7 cellular contexts compared by ENCODE assay signal in the genomic region with DNA sequence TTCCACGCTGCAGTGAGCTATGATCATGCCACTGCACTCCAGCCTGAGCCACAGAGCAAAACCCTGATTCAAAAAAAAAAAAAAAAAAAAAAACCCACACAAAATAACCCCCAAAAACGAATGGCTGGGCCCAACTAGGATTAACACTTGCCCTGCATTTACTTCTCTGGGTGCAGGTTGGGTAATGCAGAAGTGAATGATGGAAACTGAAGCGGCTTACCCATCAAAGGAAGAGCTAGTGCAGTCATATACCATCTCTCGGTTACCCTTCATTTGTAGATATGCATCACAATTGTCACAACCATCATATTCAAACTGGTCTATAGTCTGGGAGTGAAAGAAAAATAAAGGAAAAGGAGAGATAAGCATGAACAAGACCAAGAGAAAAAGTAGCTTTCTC. TPM values are rescaled to one million over a fixed set of nuclear protein-coding genes. Genes with fewer than 3 reads are reported as not detected.
DNase-seq lines count a peak whose midpoint lies in the region; ATAC-seq and TF ChIP-seq lines count a peak whose summit lies in the region.

No MANE protein-coding gene starts in this region.

- peak overlapping the region; percentile 97 for H3K27ac Mint-ChIP-seq in activated CD8-positive, alpha-beta T cell treated with anti-CD3 and anti-CD28 coated beads, Interleukin-2, amount 10 ng/mL, durations not matched to agents 7 days and 5 days
- H3K27ac Mint-ChIP-seq in stimulated activated naive B cell treated with anti-CD40 and anti-IgM and Interleukin-4, amounts not matched to agents 10 μg/mL and 1 μg/mL and 100 μg/mL, for 72 hours = peak overlapping the region; percentile 98

- peak overlapping the region; percentile 77 for H3K4me3 ChIP-seq in HL-60 (replicated peaks; ENCODE audit: insufficient read depth, low read length)
- peak overlapping the region; percentile 95 for H3K4me3 ChIP-seq in iPS-18c (ENCODE audit: insufficient read depth, low read depth, low read length)

- no peaks in the 10 kb centered on the region for H3K27me3 ChIP-seq in HL-60 (ENCODE audit: insufficient read depth, poor library complexity, severe bottlenecking)

- no peaks in the 10 kb centered on the region for H3K9me3 Mint-ChIP-seq in activated CD8-positive, alpha-beta T cell treated with anti-CD3 and anti-CD28 coated beads, Interleukin-2, amount 10 ng/mL, durations not matched to agents 7 days and 5 days (ENCODE audit: insufficient read depth)
- no peaks in the 10 kb centered on the region for H3K9me3 Mint-ChIP-seq in stimulated activated naive B cell treated with anti-CD40 and anti-IgM and Interleukin-4, amounts not matched to agents 10 μg/mL and 1 μg/mL and 100 μg/mL, for 72 hours

- peak overlapping the region; percentile 100 for H3K4me3 Mint-ChIP-seq in activated CD8-positive, alpha-beta T cell treated with anti-CD3 and anti-CD28 coated beads, Interleukin-2, amount 10 ng/mL, durations not matched to agents 7 days and 5 days
- H3K4me3 Mint-ChIP-seq in stimulated activated naive B cell treated with anti-CD40 and anti-IgM and Interleukin-4, amounts not matched to agents 10 μg/mL and 1 μg/mL and 100 μg/mL, for 72 hours = peak overlapping the region; percentile 99 to 100

- no peak for DNase-seq in HL-60 (ENCODE audit: low read depth in 1 of 2, low spot score in 1 of 2)
- no peak for DNase-seq in activated CD8-positive, alpha-beta T cell treated with anti-CD3 and anti-CD28 coated beads, Interleukin-2, amount 10 ng/mL, durations not matched to agents 7 days and 5 days
- DNase-seq in stimulated activated naive B cell treated with anti-CD40 and anti-IgM and Interleukin-4, amounts not matched to agents 10 μg/mL and 1 μg/mL and 100 μg/mL, for 72 hours = no peak
- no peak for DNase-seq in NCI-H2171 (lab: John Stamatoyannopoulos, UW)

- no peak for TF ChIP-seq CTCF in HL-60 (IDR thresholded peaks at IDR 0.05; ENCODE audit: insufficient read depth, low read length)

- ATAC-seq in activated CD8-positive, alpha-beta T cell treated with anti-CD3 and anti-CD28 coated beads, Interleukin-2, amount 10 ng/mL, durations not matched to agents 7 days and 5 days = no peak
- ATAC-seq in stimulated activated naive B cell treated with anti-CD40 and anti-IgM and Interleukin-4, amounts not matched to agents 10 μg/mL and 1 μg/mL and 100 μg/mL, for 72 hours (replicated peaks) = no peak
- no peak for ATAC-seq in activated CD4-positive, CD25-positive, alpha-beta regulatory T cell treated with anti-CD3 and anti-CD28 coated beads, Interleukin-2, amount 50 U/mL, for 24 hours
- ATAC-seq in GM18907 (IDR thresholded peaks at IDR 0.05; ENCODE audit: unreplicated experiment) = no peak

- no peaks in the 10 kb centered on the region for H3K27me3 Mint-ChIP-seq in activated CD8-positive, alpha-beta T cell treated with anti-CD3 and anti-CD28 coated beads, Interleukin-2, amount 10 ng/mL, durations not matched to agents 7 days and 5 days (ENCODE audit: low read depth)
- no peaks in the 10 kb centered on the region for H3K27me3 Mint-ChIP-seq in stimulated activated naive B cell treated with anti-CD40 and anti-IgM and Interleukin-4, amounts not matched to agents 10 μg/mL and 1 μg/mL and 100 μg/mL, for 72 hours

- peaks cover 60% of the 10 kb centered on the region for H3K4me1 Mint-ChIP-seq in activated CD8-positive, alpha-beta T cell treated with anti-CD3 and anti-CD28 coated beads, Interleukin-2, amount 10 ng/mL, durations not matched to agents 7 days and 5 days (ENCODE audit: low read depth)
- H3K4me1 Mint-ChIP-seq in stimulated activated naive B cell treated with anti-CD40 and anti-IgM and Interleukin-4, amounts not matched to agents 10 μg/mL and 1 μg/mL and 100 μg/mL, for 72 hours = peaks cover 32 to 62% of the 10 kb centered on the region in 2 donors

- peak overlapping the region; percentile 85 for H3K27ac ChIP-seq in HL-60 (replicated peaks)

- H3K36me3 Mint-ChIP-seq in activated CD8-positive, alpha-beta T cell treated with anti-CD3 and anti-CD28 coated beads, Interleukin-2, amount 10 ng/mL, durations not matched to agents 7 days and 5 days (ENCODE audit: low read depth) = peaks cover 72% of the 10 kb centered on the region
- H3K36me3 Mint-ChIP-seq in stimulated activated naive B cell treated with anti-CD40 and anti-IgM and Interleukin-4, amounts not matched to agents 10 μg/mL and 1 μg/mL and 100 μg/mL, for 72 hours = peaks cover 36 to 58% of the 10 kb centered on the region in 2 donors

- POLR2A ChIA-PET in activated CD8-positive, alpha-beta T cell treated with anti-CD3 and anti-CD28 coated beads, Interleukin-2, amount 10 ng/mL, durations not matched to agents 7 days and 5 days (lab: Charles Lee) = interaction anchor here (0.8 to 9.0 kb wide), 13 partner anchors 9 to 344 kb away, joined by 3 to 832 read pairs (median 3); a partner anchor contains a TSS

- no peaks in the 10 kb centered on the region for H3K9me3 ChIP-seq in iPS-18c (ENCODE audit: control insufficient read depth, insufficient read depth, low read length)

- CTCF ChIA-PET in activated CD8-positive, alpha-beta T cell treated with anti-CD3 and anti-CD28 coated beads, Interleukin-2, amount 10 ng/mL, durations not matched to agents 7 days and 5 days (lab: Charles Lee) = interaction anchor here (0.7 to 9.0 kb wide), 14 partner anchors 12 to 151 kb away, joined by 3 to 110 read pairs (median 4); a partner anchor contains a TSS

RNA-seq across cellular contexts. Expression of a gene that starts 0.8 kb away (rescaled TPM):
- 10 to 100 TPM; 75.2 to 90.8 TPM for total RNA-seq in activated CD8-positive, alpha-beta T cell treated with anti-CD3 and anti-CD28 coated beads, Interleukin-2, amount 10 ng/mL, durations not matched to agents 7 days and 5 days

RNA-seq across cellular contexts. Expression of a gene that starts 22.6 kb away (rescaled TPM):
- 10 to 100 TPM; 45.8 to 51.5 TPM for total RNA-seq in activated CD8-positive, alpha-beta T cell treated with anti-CD3 and anti-CD28 coated beads, Interleukin-2, amount 10 ng/mL, durations not matched to agents 7 days and 5 days
